10 cellular contexts compared by ENCODE assay signal in the genomic region with DNA sequence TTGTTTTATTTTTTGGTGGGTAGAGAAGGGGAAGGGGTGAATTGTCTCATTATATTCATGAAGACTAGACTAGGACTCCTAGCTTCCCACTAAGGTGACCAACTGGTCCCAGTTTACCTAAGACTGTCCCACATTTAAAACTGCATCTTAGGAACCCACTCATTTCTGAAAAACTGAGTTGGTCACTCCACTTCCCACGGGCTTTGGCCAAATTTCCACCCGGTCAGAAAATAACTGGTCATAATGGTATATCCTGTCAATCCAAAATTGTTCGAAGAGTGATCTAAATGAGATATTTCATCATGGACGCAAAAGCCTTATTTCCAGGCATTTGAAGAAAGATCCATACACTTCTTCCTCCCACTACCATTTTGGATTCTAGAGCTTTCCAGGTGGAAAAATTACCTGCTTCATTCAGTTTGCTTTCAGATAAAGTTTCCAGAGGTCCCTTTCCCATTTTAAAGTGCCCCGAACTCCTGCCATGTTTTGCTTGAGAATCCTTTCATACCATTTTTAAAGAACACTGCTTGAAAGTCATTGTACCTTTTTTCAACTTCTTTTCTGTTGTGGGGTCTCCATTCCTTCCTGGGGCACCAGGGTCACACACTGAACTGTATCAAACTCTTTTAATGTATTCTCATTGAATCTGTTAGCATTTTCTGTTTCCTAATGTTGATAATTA. TPM values are rescaled to one million over a fixed set of nuclear protein-coding genes. Genes with fewer than 3 reads are reported as not detected.
DNase-seq lines count a peak whose midpoint lies in the region; ATAC-seq, FAIRE-seq and TF ChIP-seq lines count a peak whose summit lies in the region.
"Had no signal": no experiment of that assay in that cellular context is flagged by ENCODE, and none has a peak within 500 bp of the region (broad histone marks: within the 10 kb centered on the region; RNA-seq: fewer than 3 reads in every experiment).

No MANE protein-coding gene starts in this region.

- POLR2A ChIA-PET in endothelial cell of umbilical vein (lab: Charles Lee), result no interaction called here
- POLR2A ChIA-PET in CD8-positive, alpha-beta T cell (lab: Charles Lee), result no interaction called here

- no peaks in the 10 kb centered on the region for H3K79me2 ChIP-seq in endothelial cell of umbilical vein (ENCODE audit: control insufficient read depth, insufficient read depth, low read length)

- TF ChIP-seq POLR2A in endothelial cell of umbilical vein (IDR thresholded peaks at IDR 0.05; ENCODE audit: low read depth, low read length), result no peak

- DNase-seq in heart right ventricle (no peak), cardiac septum (ENCODE audit: low spot score) (no peak), endothelial cell of umbilical vein (ENCODE audit: low read depth, low spot score) (no peak), neural crest cell (ENCODE audit: low read depth, low spot score) (no peak), upper lobe of right lung (no peak), OCI-M2 (lab: John Stamatoyannopoulos, UW; ENCODE audit: unreplicated experiment) (no peak), NCI-H1436 (lab: John Stamatoyannopoulos, UW) (no peak)
- DNase-seq in CD8-positive, alpha-beta T cell, result no peak

- CTCF ChIA-PET in endothelial cell of umbilical vein (lab: Charles Lee), result interaction anchor here (0.6 to 4.1 kb wide), 6 partner anchors 15 to 237 kb away, joined by 3 to 22 read pairs (median 3); no protein-coding TSS in a partner anchor
- CTCF ChIA-PET in CD8-positive, alpha-beta T cell (lab: Charles Lee), result no interaction called here

- H3K27me3 Mint-ChIP-seq in neural crest cell (ENCODE audit: low read depth), result peaks cover 57% of the 10 kb centered on the region
- H3K27me3 Mint-ChIP-seq in CD8-positive, alpha-beta T cell (ENCODE audit: low read depth), result peaks cover 36% of the 10 kb centered on the region

- H3K4me1 ChIP-seq in heart right ventricle, result peaks cover 25 to 67% (median 57%) of the 10 kb centered on the region in 9 donors
- H3K4me1 ChIP-seq in endothelial cell of umbilical vein (ENCODE audit: control insufficient read depth, extremely low read depth, insufficient read depth, low read length), result peaks cover 66% of the 10 kb centered on the region
- peaks cover 59% of the 10 kb centered on the region for H3K4me1 ChIP-seq in upper lobe of right lung
- no peaks in the 10 kb centered on the region for H3K4me1 ChIP-seq in CD8-positive, alpha-beta T cell (ENCODE audit: insufficient read depth, low read length)

- H2AFZ ChIP-seq in endothelial cell of umbilical vein (ENCODE audit: low read depth, low read length), result no peak overlapping the region

- WGBS in heart right ventricle, 2 donors, result 90 to 91% methylated on average over 5 of the region's 5 CpGs

- H3K36me3 Mint-ChIP-seq in neural crest cell (ENCODE audit: low read depth), result no peaks in the 10 kb centered on the region
- no peaks in the 10 kb centered on the region for H3K36me3 Mint-ChIP-seq in CD8-positive, alpha-beta T cell

- peak overlapping the region; percentile 38 for H3K4me2 ChIP-seq in endothelial cell of umbilical vein (ENCODE audit: insufficient read depth, low read length)
- H3K4me2 ChIP-seq: KMS-11 had no signal

- FAIRE-seq in endothelial cell of umbilical vein (lab: Jason Lieb, UNC), result no peak

- H3K27me3 ChIP-seq in heart right ventricle (peaks cover 0 to 34% (median 21%) of the 10 kb centered on the region in 7 donors), endothelial cell of umbilical vein (ENCODE audit: control insufficient read depth in 2 of 2, insufficient read depth in 2 of 2, low read length in 2 of 2) (no peaks in the 10 kb centered on the region), upper lobe of right lung (peaks cover 20% of the 10 kb centered on the region)
- peaks cover 3% of the 10 kb centered on the region for H3K27me3 ChIP-seq in CD8-positive, alpha-beta T cell (ENCODE audit: insufficient read depth, low read length)

- TF ChIP-seq CTCF in heart right ventricle (IDR thresholded peaks at IDR 0.05), result no peak
- TF ChIP-seq CTCF in endothelial cell of umbilical vein (IDR thresholded peaks at IDR 0.05; ENCODE audit: extremely low read depth in 1 of 2, insufficient read depth in 1 of 2, low read depth in 1 of 2, low read length in 2 of 2), result no peak
- no peak for TF ChIP-seq CTCF in neural crest cell (conservative IDR thresholded peaks at IDR 0.05)
- no peak for TF ChIP-seq CTCF in upper lobe of right lung (IDR thresholded peaks at IDR 0.05)
- TF ChIP-seq CTCF in CD8-positive, alpha-beta T cell (IDR thresholded peaks at IDR 0.05), result no peak

- H4K20me1 ChIP-seq in endothelial cell of umbilical vein (replicated peaks; ENCODE audit: control insufficient read depth, extremely low read depth, insufficient read depth, low read length), result no peaks in the 10 kb centered on the region

- peaks cover 54% of the 10 kb centered on the region for H3K4me1 Mint-ChIP-seq in neural crest cell
- H3K4me1 Mint-ChIP-seq in CD8-positive, alpha-beta T cell (ENCODE audit: low read depth), result peaks cover 3% of the 10 kb centered on the region

- no peaks in the 10 kb centered on the region for H3K9me1 ChIP-seq in endothelial cell of umbilical vein (replicated peaks; ENCODE audit: control insufficient read depth, extremely low read depth, insufficient read depth, low read length)

- intact Hi-C loops in heart right ventricle (cut with DNase I), result loop anchor here in 7 of 10 donors (5.0 to 10.0 kb wide), 5 partner anchors 53 to 405 kb away; no protein-coding TSS in a partner anchor
- intact Hi-C loops in cardiac septum (cut with DNase I), result loop anchor here (2.0 to 5.0 kb wide), 3 partner anchors 23 to 103 kb away; no protein-coding TSS in a partner anchor
- intact Hi-C loops in endothelial cell of umbilical vein (cut with micrococcal nuclease), result loop anchor here (1.0 to 10.0 kb wide), 8 partner anchors 85 to 977 kb away; a partner anchor contains a TSS
- intact Hi-C loops in upper lobe of right lung (cut with DNase I), result loop anchor here (10.0 kb wide), 1 partner anchor 105 kb away; no protein-coding TSS in a partner anchor
- intact Hi-C loops in CD8-positive, alpha-beta T cell (cut with DNase I, micrococcal nuclease), result no loop called here

- dilution Hi-C loops in endothelial cell of umbilical vein (cut with MboI; ENCODE audit: extremely low pct_ligation_motif_present, low sequenced_read_pairs), result no loop called here

- peak overlapping the region; percentile 84 for H3K9ac ChIP-seq in endothelial cell of umbilical vein (replicated peaks; ENCODE audit: extremely low read depth, insufficient read depth, low read length)

- H3K9me3 ChIP-seq in heart right ventricle (no peaks in the 10 kb centered on the region), endothelial cell of umbilical vein (replicated peaks; ENCODE audit: control insufficient read depth, insufficient read depth, low read length) (no peaks in the 10 kb centered on the region), upper lobe of right lung (no peaks in the 10 kb centered on the region)
- no peaks in the 10 kb centered on the region for H3K9me3 ChIP-seq in CD8-positive, alpha-beta T cell (ENCODE audit: low read length)
- H3K9me3 ChIP-seq: Peyer's patch had no signal

- BruUV-seq in endothelial cell of umbilical vein (replicated peaks; lab: Mats Ljungman, UMichigan), result no TSS peak

- no peaks in the 10 kb centered on the region for H3K9me3 Mint-ChIP-seq in neural crest cell
- no peaks in the 10 kb centered on the region for H3K9me3 Mint-ChIP-seq in CD8-positive, alpha-beta T cell

- peak overlapping the region; percentile 88 for H3K4me3 Mint-ChIP-seq in neural crest cell
- no peak overlapping the region for H3K4me3 Mint-ChIP-seq in CD8-positive, alpha-beta T cell

- H3K36me3 ChIP-seq in heart right ventricle, result no peaks in the 10 kb centered on the region
- H3K36me3 ChIP-seq in endothelial cell of umbilical vein (ENCODE audit: control insufficient read depth in 2 of 2, extremely low read depth in 1 of 2, insufficient read depth in 2 of 2, low read length in 2 of 2), result no peaks in the 10 kb centered on the region
- no peaks in the 10 kb centered on the region for H3K36me3 ChIP-seq in upper lobe of right lung
- H3K36me3 ChIP-seq in CD8-positive, alpha-beta T cell (ENCODE audit: insufficient read depth, low read length), result no peaks in the 10 kb centered on the region
- H3K36me3 ChIP-seq: Peyer's patch had no signal

- ATAC-seq in heart right ventricle (no peak), upper lobe of right lung (no peak)
- ATAC-seq in CD8-positive, alpha-beta T cell, result no peak

- peak overlapping the region in 8 of 10 donors; percentile 23 to 95 (median 89) for H3K27ac ChIP-seq in heart right ventricle
- H3K27ac ChIP-seq in endothelial cell of umbilical vein (ENCODE audit: insufficient read depth, low read depth, low read length), result peak overlapping the region; percentile 92
- H3K27ac ChIP-seq in upper lobe of right lung, result peak overlapping the region; percentile 85
- H3K27ac ChIP-seq in CD8-positive, alpha-beta T cell (ENCODE audit: low read depth, low read length), result no peak overlapping the region
- H3K27ac ChIP-seq: KMS-11 had no signal

- no peak overlapping the region for H3K27ac Mint-ChIP-seq in neural crest cell (ENCODE audit: unreplicated experiment)
- H3K27ac Mint-ChIP-seq in CD8-positive, alpha-beta T cell, result no peak overlapping the region

- H3K4me3 ChIP-seq in heart right ventricle (peak overlapping the region in 2 of 10 donors; percentile 25 to 44), endothelial cell of umbilical vein (replicated peaks in 1 of 3; ENCODE audit: insufficient read depth in 1 of 3, low read depth in 1 of 3, low read length in 3 of 3) (no peak overlapping the region), upper lobe of right lung (no peak overlapping the region)
- H3K4me3 ChIP-seq in CD8-positive, alpha-beta T cell (ENCODE audit: low read depth, low read length), result no peak overlapping the region

TF ChIP-seq in endothelial cell of umbilical vein, 7 proteins besides CTCF, POLR2A, EP300 and RAD21 (continues in another document):
- TF ChIP-seq POLR2AphosphoS5 (IDR thresholded peaks at IDR 0.05; ENCODE audit: insufficient read depth, low read depth, low read length) (no peak), FOS (IDR thresholded peaks at IDR 0.05; ENCODE audit: borderline replicate concordance, insufficient read depth, low read length) (no peak), GATA2 (IDR thresholded peaks at IDR 0.05; ENCODE audit: insufficient read depth, insufficient read length, low read depth, low read length) (no peak)

RNA-seq across cellular contexts. Expression of a gene that starts 21.8 kb away (rescaled TPM):
- total RNA-seq in heart right ventricle (10 to 100 TPM in 6 of 10 donors, 1 to 10 TPM in 4; 7.9 to 15.2 (median 11.7) TPM), cardiac septum (15.7 TPM), endothelial cell of umbilical vein (17.7 and 18.8 TPM in 2 replicates), neural crest cell (40.1 and 46.0 TPM in 2 replicates), upper lobe of right lung (29.0 TPM)
- polyA plus RNA-seq in heart right ventricle (1 to 10 TPM; 1.6 to 4.0 TPM), endothelial cell of umbilical vein (3.0 and 3.7 TPM in 2 replicates)
- polyA plus RNA-seq in endothelial cell of umbilical vein (2011; cell fraction: cytosol; rRNA removed), result 4.4 and 4.7 TPM in 2 replicates
- polyA plus RNA-seq in endothelial cell of umbilical vein (2011; cell fraction: nucleus; rRNA removed), result 10.3 and 10.5 TPM in 2 replicates
- polyA plus RNA-seq in endothelial cell of umbilical vein (2012), result 7.6 and 7.8 TPM in 2 replicates
- polyA minus RNA-seq in endothelial cell of umbilical vein, result 14.8 and 14.9 TPM in 2 replicates
- 11.3 TPM for polyA minus RNA-seq in endothelial cell of umbilical vein (2011; cell fraction: cytosol; rRNA and poly(A)+ RNA removed)
- polyA minus RNA-seq in endothelial cell of umbilical vein (2011; cell fraction: nucleus; rRNA and poly(A)+ RNA removed), result 24.3 and 25.1 TPM in 2 replicates
- under 1 TPM; 0.22 to 0.33 TPM for total RNA-seq in CD8-positive, alpha-beta T cell

Comparison
In these comparisons a context has a peak if more than half of its experiments do, and no peak if none do; other contexts are left out.
1. RNA of a gene that starts 21.8 kb away (total RNA-seq): 40.1 to 46.0 TPM in neural crest cell, 29.0 TPM in upper lobe of right lung (single experiment), 17.7 to 18.8 TPM in endothelial cell of umbilical vein, 15.7 TPM in cardiac septum (single experiment) and 7.9 to 15.2 TPM in heart right ventricle; 0.22 to 0.33 TPM in CD8-positive, alpha-beta T cell; every median in the first group is over 4 times any median in the second.
2. intact Hi-C loops: an anchor here in heart right ventricle (5.0 to 10.0 kb wide), cardiac septum (2.0 to 5.0 kb wide), endothelial cell of umbilical vein (1.0 to 10.0 kb wide) and upper lobe of right lung (10.0 kb wide); none called in CD8-positive, alpha-beta T cell.